ENCODE assay signal across 8 cellular contexts in genomic region chr14:94748667-94749347, GRCh38.
DNase-seq lines count a peak whose midpoint lies in the region; FAIRE-seq and TF ChIP-seq lines count a peak whose summit lies in the region.

No MANE protein-coding gene starts in this region.

- H3K27me3 ChIP-seq in HAP-1 (ENCODE audit: low read depth) = peaks cover under 1% of the 10 kb centered on the region; the same call in 1 of the 2 replicates
- no peaks in the 10 kb centered on the region for H3K27me3 ChIP-seq in effector memory CD4-positive, alpha-beta T cell (replicated peaks; ENCODE audit: control insufficient read depth, insufficient read depth, low read length, poor library complexity, severe bottlenecking)

- no peak overlapping the region for H3K27ac ChIP-seq in effector memory CD4-positive, alpha-beta T cell (ENCODE audit: insufficient read depth, low read length, poor library complexity, severe bottlenecking)

- H3K9me3 ChIP-seq in HAP-1 = no peaks in the 10 kb centered on the region; the same call in 1 of the 2 replicates
- H3K9me3 ChIP-seq in effector memory CD4-positive, alpha-beta T cell (ENCODE audit: control insufficient read depth, low read length) = no peaks in the 10 kb centered on the region

- no peak overlapping the region for H3K4me3 ChIP-seq in HAP-1
- H3K4me3 ChIP-seq in effector memory CD4-positive, alpha-beta T cell (ENCODE audit: insufficient read depth, low read depth, low read length, poor library complexity, severe bottlenecking) = no peak overlapping the region

- peak; percentile 13 for DNase-seq in DMS114 treated with DMSO at 0.1 percent for 48 hours (lab: John Stamatoyannopoulos, UW; ENCODE audit: unreplicated experiment)
- DNase-seq in HAP-1 (ENCODE audit: low spot score in 2 of 2) = peak; percentile 64
- peak; percentile 61 for DNase-seq in RPMI8226
- peak; percentile 71 for DNase-seq in iPS-NIHi7 (ENCODE audit: extremely low spot score)
- no peak for DNase-seq in effector memory CD4-positive, alpha-beta T cell
- DNase-seq in H54 (ENCODE audit: insufficient read length, low spot score) = no peak
- no peak for DNase-seq in T-helper 9 cell
- DNase-seq in SKM-1 treated with dmso at 0.1 percent for 144 hours (lab: John Stamatoyannopoulos, UW; ENCODE audit: unreplicated experiment) = no peak

- no peak for TF ChIP-seq POLR2A in H54 (IDR thresholded peaks at IDR 0.05; ENCODE audit: low read depth, low read length)

- FAIRE-seq in H54 (lab: Jason Lieb, UNC) = no peak

- no peaks in the 10 kb centered on the region for H3K4me1 ChIP-seq in HAP-1
- H3K4me1 ChIP-seq in effector memory CD4-positive, alpha-beta T cell (ENCODE audit: control insufficient read depth, insufficient read depth, low read length, poor library complexity, severe bottlenecking) = no peaks in the 10 kb centered on the region

- H3K36me3 ChIP-seq in HAP-1 (replicated peaks) = no peaks in the 10 kb centered on the region
- no peaks in the 10 kb centered on the region for H3K36me3 ChIP-seq in effector memory CD4-positive, alpha-beta T cell (ENCODE audit: control insufficient read depth, insufficient read depth, low read length)

- in situ Hi-C loops in HAP-1 (cut with MboI; ENCODE audit: low sequenced_read_pairs) = no loop called here

Comparison
In these comparisons a context has a peak if more than half of its experiments do, and no peak if none do; other contexts are left out.
1. DNase-seq: peak in DMS114 treated with DMSO at 0.1 percent for 48 hours (single experiment), HAP-1 (2 of 2), RPMI8226 (single experiment) and iPS-NIHi7 (single experiment); none in effector memory CD4-positive, alpha-beta T cell (0 of 3), H54 (single experiment), T-helper 9 cell (single experiment) and SKM-1 treated with dmso at 0.1 percent for 144 hours (single experiment).